1 cellular context compared by ENCODE assay signal in genomic region chr21:41997657-41998056, GRCh38.
TF ChIP-seq lines count a peak whose summit lies in the region.

No MANE protein-coding gene starts in this region.

TF ChIP-seq in IMR-90, 13 proteins besides CTCF, POLR2A, EP300 and RAD21 (continued from another document):
- TF ChIP-seq, protein P1, sequence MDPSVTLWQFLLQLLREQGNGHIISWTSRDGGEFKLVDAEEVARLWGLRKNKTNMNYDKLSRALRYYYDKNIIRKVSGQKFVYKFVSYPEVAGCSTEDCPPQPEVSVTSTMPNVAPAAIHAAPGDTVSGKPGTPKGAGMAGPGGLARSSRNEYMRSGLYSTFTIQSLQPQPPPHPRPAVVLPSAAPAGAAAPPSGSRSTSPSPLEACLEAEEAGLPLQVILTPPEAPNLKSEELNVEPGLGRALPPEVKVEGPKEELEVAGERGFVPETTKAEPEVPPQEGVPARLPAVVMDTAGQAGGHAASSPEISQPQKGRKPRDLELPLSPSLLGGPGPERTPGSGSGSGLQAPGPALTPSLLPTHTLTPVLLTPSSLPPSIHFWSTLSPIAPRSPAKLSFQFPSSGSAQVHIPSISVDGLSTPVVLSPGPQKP (IDR thresholded peaks at IDR 0.05; ENCODE audit: borderline replicate concordance, low read depth, low read length) = no peak
- TF ChIP-seq RFX5 (IDR thresholded peaks at IDR 0.05; ENCODE audit: low read depth, low read length) (no peak), FOS (IDR thresholded peaks at IDR 0.05; ENCODE audit: low read depth, low read length) (no peak), MXI1 (IDR thresholded peaks at IDR 0.05; ENCODE audit: borderline replicate concordance, low read depth, low read length) (no peak), MAFK (IDR thresholded peaks at IDR 0.05; ENCODE audit: low read depth, low read length) (no peak)
TF ChIP-seq in IMR-90: peak in this region for 0.
